Comparison of ENCODE assay signal across 26 cellular contexts in the genomic region with DNA sequence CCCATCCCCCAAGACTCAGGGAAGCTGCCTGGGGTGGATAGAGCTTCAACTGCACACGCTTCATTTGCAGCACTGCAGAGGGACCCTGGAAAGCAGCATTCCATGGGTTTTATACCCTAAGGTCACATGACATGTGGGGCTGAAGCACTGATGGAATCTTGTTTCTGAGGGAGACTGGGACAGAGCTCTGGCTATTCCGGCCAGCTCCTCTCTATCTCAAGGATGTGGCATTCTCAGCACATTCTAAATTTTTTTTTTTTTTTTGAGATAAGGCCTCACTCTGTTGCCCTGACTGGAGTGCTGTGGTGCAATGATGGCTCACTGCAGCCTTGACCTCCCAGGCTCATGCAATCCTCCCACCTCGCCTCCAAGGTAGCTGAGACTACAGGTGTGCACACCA.
"Had no signal": no experiment of that assay in that cellular context is flagged by ENCODE, and none has a peak within 500 bp of the region (broad histone marks: within the 10 kb centered on the region; RNA-seq: fewer than 3 reads in every experiment).

No MANE protein-coding gene starts in this region.

- H3K36me3 Mint-ChIP-seq: mesothelial cell of epicardium; naive B cell; stimulated activated naive B cell treated with anti-CD40 and anti-IgM and Interleukin-4, amounts not matched to agents 10 μg/mL and 1 μg/mL and 100 μg/mL, for 72 hours had no signal

- H3K9me3 Mint-ChIP-seq: mesothelial cell of epicardium had no signal

- H3K27me3 ChIP-seq: colonic mucosa, left lung, pancreas, right lobe of liver, tibial nerve had no signal

- H3K27me3 Mint-ChIP-seq: central memory CD8-positive, alpha-beta T cell had no signal

- H3K4me3 Mint-ChIP-seq: central memory CD8-positive, alpha-beta T cell; immature natural killer cell; mesothelial cell of epicardium; naive B cell; nephron; stimulated activated naive B cell treated with anti-CD40 and anti-IgM and Interleukin-4, amounts not matched to agents 10 μg/mL and 1 μg/mL and 100 μg/mL, for 72 hours; stimulated activated naive CD8-positive, alpha-beta T cell treated with anti-CD3 and anti-CD28 coated beads, Interleukin-15, Interleukin-2, amounts not matched to agents 100 ng/mL and 50 ng/mL, for 24 hours had no signal

- H3K9me3 ChIP-seq: colonic mucosa, esophagus squamous epithelium, left lung, mucosa of descending colon, pancreas, right lobe of liver, thoracic aorta, tibial nerve had no signal

- H3K4me1 Mint-ChIP-seq: central memory CD8-positive, alpha-beta T cell; immature natural killer cell; naive B cell; nephron; stimulated activated naive B cell treated with anti-CD40 and anti-IgM and Interleukin-4, amounts not matched to agents 10 μg/mL and 1 μg/mL and 100 μg/mL, for 72 hours had no signal

- H3K4me1 ChIP-seq: colonic mucosa, esophagus squamous epithelium, left lung, pancreas, right lobe of liver, tibial nerve had no signal

- ATAC-seq: left lung; mucosa of descending colon; pancreas; right lobe of liver; stimulated activated naive B cell treated with anti-CD40 and anti-IgM and Interleukin-4, amounts not matched to agents 10 μg/mL and 1 μg/mL and 100 μg/mL, for 72 hours had no signal

- H3K27ac ChIP-seq: colonic mucosa, esophagus squamous epithelium, left lung, pancreas, right lobe of liver, thoracic aorta, tibial nerve had no signal

- DNase-seq: colonic mucosa; dermis blood vessel endothelial cell; effector memory CD4-positive, alpha-beta T cell; erythroblast; esophagus squamous epithelium; foreskin melanocyte; glutamatergic neuron; hypothalamus; immature natural killer cell; left lung; mesenchymal stem cell; mucosa of descending colon; naive B cell; nucleus accumbens; pancreas; right lobe of liver; small intestine; stimulated activated CD4-positive, alpha-beta T cell treated with anti-CD3 and anti-CD28 coated beads, Interleukin-15, amount 100 ng/mL, for 24 hours; stimulated activated CD4-positive, alpha-beta T cell treated with anti-CD3 and anti-CD28 coated beads, Interleukin-2, amount 100 ng/mL, for 48 hours; stimulated activated naive B cell treated with anti-CD40 and anti-IgM and Interleukin-4, amounts not matched to agents 10 μg/mL and 1 μg/mL and 100 μg/mL, for 72 hours had no signal

- H3K27ac Mint-ChIP-seq: immature natural killer cell; mesothelial cell of epicardium; naive B cell; nephron; stimulated activated naive B cell treated with anti-CD40 and anti-IgM and Interleukin-4, amounts not matched to agents 10 μg/mL and 1 μg/mL and 100 μg/mL, for 72 hours; stimulated activated naive CD8-positive, alpha-beta T cell treated with anti-CD3 and anti-CD28 coated beads, Interleukin-15, Interleukin-2, amounts not matched to agents 100 ng/mL and 50 ng/mL, for 24 hours had no signal

- H3K4me3 ChIP-seq: colonic mucosa, esophagus squamous epithelium, left lung, mucosa of descending colon, pancreas, right lobe of liver, thoracic aorta, tibial nerve had no signal

- H3K36me3 ChIP-seq: colonic mucosa, esophagus squamous epithelium, left lung, pancreas, right lobe of liver, thoracic aorta, tibial nerve had no signal
